24 cellular contexts compared by ENCODE assay signal in genomic region chr9:91342575-91342974, GRCh38. TPM values are rescaled to one million over a fixed set of nuclear protein-coding genes. Genes with fewer than 3 reads are reported as not detected.
DNase-seq lines count a peak whose midpoint lies in the region; ATAC-seq lines count a peak whose summit lies in the region.
"Had no signal": no experiment of that assay in that cellular context is flagged by ENCODE, and none has a peak within 500 bp of the region (broad histone marks: within the 10 kb centered on the region; RNA-seq: fewer than 3 reads in every experiment).

No MANE protein-coding gene starts in this region.

- peaks cover 9% of the 10 kb centered on the region for H3K9me3 Mint-ChIP-seq in T-helper 2 cell treated with Interferon-gamma antibody and Interleukin-4, amounts not matched to agents 5 μg/mL and 100 μg/mL, for 36 hours
- H3K9me3 Mint-ChIP-seq in activated T-helper 17 cell treated with anti-CD3 and anti-CD28 coated beads, Interleukin-2, amount 50 U/mL, for 72 hours: no peaks in the 10 kb centered on the region
- H3K9me3 Mint-ChIP-seq in stimulated activated memory B cell treated with anti-CD40 and anti-IgM and Interleukin-4, amounts not matched to agents 10 μg/mL and 1 μg/mL and 100 μg/mL, for 72 hours: peaks cover 6% of the 10 kb centered on the region
- H3K9me3 Mint-ChIP-seq: CD8-positive, alpha-beta memory T cell; IgD-negative memory B cell had no signal

- peaks cover 70% of the 10 kb centered on the region for H3K4me1 Mint-ChIP-seq in T-helper 2 cell treated with Interferon-gamma antibody and Interleukin-4, amounts not matched to agents 5 μg/mL and 100 μg/mL, for 36 hours (ENCODE audit: low read depth)
- H3K4me1 Mint-ChIP-seq in activated T-helper 17 cell treated with anti-CD3 and anti-CD28 coated beads, Interleukin-2, amount 50 U/mL, for 72 hours: peaks cover 35% of the 10 kb centered on the region
- H3K4me1 Mint-ChIP-seq in stimulated activated memory B cell treated with anti-CD40 and anti-IgM and Interleukin-4, amounts not matched to agents 10 μg/mL and 1 μg/mL and 100 μg/mL, for 72 hours: peaks cover 42% of the 10 kb centered on the region
- H3K4me1 Mint-ChIP-seq: CD14-positive monocyte had no signal

- no peak for ATAC-seq in activated T-helper 17 cell treated with anti-CD3 and anti-CD28 coated beads, Interleukin-2, amount 50 U/mL, for 72 hours (replicated peaks)
- ATAC-seq in left colon (peak; percentile 52), HG02973 (IDR thresholded peaks at IDR 0.05; ENCODE audit: unreplicated experiment) (no peak)
- no peak for ATAC-seq in stimulated activated memory B cell treated with anti-CD40 and anti-IgM and Interleukin-4, amounts not matched to agents 10 μg/mL and 1 μg/mL and 100 μg/mL, for 72 hours
- ATAC-seq: GM12878, Panc1 had no signal

- intact Hi-C loops in left colon (cut with DNase I, micrococcal nuclease): no loop called here

- no peak overlapping the region for H3K4me3 Mint-ChIP-seq in T-helper 2 cell treated with Interferon-gamma antibody and Interleukin-4, amounts not matched to agents 5 μg/mL and 100 μg/mL, for 36 hours
- H3K4me3 Mint-ChIP-seq in activated T-helper 17 cell treated with anti-CD3 and anti-CD28 coated beads, Interleukin-2, amount 50 U/mL, for 72 hours: no peak overlapping the region
- no peak overlapping the region for H3K4me3 Mint-ChIP-seq in stimulated activated memory B cell treated with anti-CD40 and anti-IgM and Interleukin-4, amounts not matched to agents 10 μg/mL and 1 μg/mL and 100 μg/mL, for 72 hours
- H3K4me3 Mint-ChIP-seq: CD14-positive monocyte; CD8-positive, alpha-beta memory T cell; IgD-negative memory B cell had no signal

- H3K27ac Mint-ChIP-seq in T-helper 2 cell treated with Interferon-gamma antibody and Interleukin-4, amounts not matched to agents 5 μg/mL and 100 μg/mL, for 36 hours: peak overlapping the region; percentile 10
- H3K27ac Mint-ChIP-seq in activated T-helper 17 cell treated with anti-CD3 and anti-CD28 coated beads, Interleukin-2, amount 50 U/mL, for 72 hours: peak overlapping the region; percentile 18
- peak overlapping the region; percentile 53 for H3K27ac Mint-ChIP-seq in stimulated activated memory B cell treated with anti-CD40 and anti-IgM and Interleukin-4, amounts not matched to agents 10 μg/mL and 1 μg/mL and 100 μg/mL, for 72 hours

- DNase-seq in T-helper 2 cell treated with Interferon-gamma antibody and Interleukin-4, amounts not matched to agents 5 μg/mL and 100 μg/mL, for 36 hours (ENCODE audit: low spot score): no peak
- no peak for DNase-seq in T-helper 2 cell
- no peak for DNase-seq in left colon
- no peak for DNase-seq in NCI-H524 (lab: John Stamatoyannopoulos, UW)
- DNase-seq in stimulated activated CD4-positive, alpha-beta T cell treated with anti-CD3 and anti-CD28 coated beads, Interleukin-4, amount 100 ng/mL, for 4 hours: no peak
- DNase-seq: 8988T; ACHN; BE2C; CD8-positive, alpha-beta memory T cell; DMS153; GOT3; MM.1S; NCI-H2029; NCI-H446 treated with DMSO at 0.1 percent for 48 hours; NCI-H526 treated with DMSO at 0.1 percent for 48 hours; SIG-M5; SK-N-SH had no signal

- no peaks in the 10 kb centered on the region for H3K27me3 Mint-ChIP-seq in T-helper 2 cell treated with Interferon-gamma antibody and Interleukin-4, amounts not matched to agents 5 μg/mL and 100 μg/mL, for 36 hours (ENCODE audit: low read depth)
- H3K27me3 Mint-ChIP-seq in activated T-helper 17 cell treated with anti-CD3 and anti-CD28 coated beads, Interleukin-2, amount 50 U/mL, for 72 hours: no peaks in the 10 kb centered on the region
- H3K27me3 Mint-ChIP-seq in stimulated activated memory B cell treated with anti-CD40 and anti-IgM and Interleukin-4, amounts not matched to agents 10 μg/mL and 1 μg/mL and 100 μg/mL, for 72 hours: no peaks in the 10 kb centered on the region
- H3K27me3 Mint-ChIP-seq: IgD-negative memory B cell had no signal

- H3K36me3 Mint-ChIP-seq in T-helper 2 cell treated with Interferon-gamma antibody and Interleukin-4, amounts not matched to agents 5 μg/mL and 100 μg/mL, for 36 hours (ENCODE audit: low read depth): peaks cover 69% of the 10 kb centered on the region
- H3K36me3 Mint-ChIP-seq in activated T-helper 17 cell treated with anti-CD3 and anti-CD28 coated beads, Interleukin-2, amount 50 U/mL, for 72 hours (ENCODE audit: low read depth): peaks cover 85% of the 10 kb centered on the region
- peaks cover 78% of the 10 kb centered on the region for H3K36me3 Mint-ChIP-seq in stimulated activated memory B cell treated with anti-CD40 and anti-IgM and Interleukin-4, amounts not matched to agents 10 μg/mL and 1 μg/mL and 100 μg/mL, for 72 hours

RNA-seq across cellular contexts. Expression of gene AUH, which starts 19.1 kb away (rescaled TPM):
- total RNA-seq in activated T-helper 17 cell treated with anti-CD3 and anti-CD28 coated beads, Interleukin-2, amount 50 U/mL, for 72 hours: 10 to 100 TPM; 38.2 to 45.7 TPM
- total RNA-seq in left colon: 10 to 100 TPM; 30.4 to 36.0 TPM
